ENCODE assay signal across 39 cellular contexts in the genomic region with DNA sequence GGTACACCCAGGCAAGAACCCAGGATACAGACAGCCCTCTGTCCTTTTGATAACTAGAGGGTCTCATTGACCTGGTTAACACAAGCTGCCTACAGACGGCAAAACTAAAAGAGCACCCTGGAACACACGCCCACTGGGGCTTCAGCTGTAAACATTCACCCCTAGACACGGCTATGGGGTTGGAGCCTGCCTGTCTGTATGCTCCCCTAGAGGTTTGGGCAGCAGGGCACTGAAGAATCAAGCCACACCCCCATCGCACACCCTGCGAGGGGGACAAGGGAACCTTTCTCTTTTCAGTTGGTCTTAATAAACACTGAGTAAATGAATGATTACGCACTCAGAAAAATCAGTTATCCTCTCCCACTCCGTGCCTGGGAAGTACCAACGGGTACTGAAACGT. TPM values are rescaled to one million over a fixed set of nuclear protein-coding genes. Genes with fewer than 3 reads are reported as not detected.
"Had no signal": no experiment of that assay in that cellular context is flagged by ENCODE, and none has a peak within 500 bp of the region (broad histone marks: within the 10 kb centered on the region; RNA-seq: fewer than 3 reads in every experiment).

No MANE protein-coding gene starts in this region.

- DNase-seq: Karpas-422, Kasumi-1, MG63, MM.1S, MV-4-11, NCI-H1048, NCI-H1092, NCI-H1092 treated with DMSO at 0.1 percent for 48 hours, NCI-H1105, NCI-H1105 treated with DMSO at 0.1 percent for 48 hours, NCI-H1417, NCI-H1417 treated with DMSO at 0.1 percent for 48 hours, NCI-H1436, NCI-H1436 treated with DMSO at 0.1 percent for 48 hours, NCI-H146, NCI-H1694, NCI-H1694 treated with DMSO at 0.1 percent for 48 hours, NCI-H187, NCI-H187 treated with DMSO at 0.1 percent for 48 hours, NCI-H1930, NCI-H2029, NCI-H2029 treated with DMSO at 0.1 percent for 48 hours, NCI-H2081, NCI-H2081 treated with DMSO at 0.1 percent for 48 hours, NCI-H2107, NCI-H2171, NCI-H2171 treated with DMSO at 0.1 percent for 48 hours, NCI-H2227 treated with DMSO at 0.1 percent for 48 hours, NCI-H226, NCI-H345, NCI-H446, NCI-H446 treated with DMSO at 0.1 percent for 48 hours, NCI-H510A, NCI-H510A treated with DMSO at 0.1 percent for 48 hours had no signal

- H3K27ac ChIP-seq: KMS-11 had no signal

- H3K27me3 ChIP-seq: MG63 had no signal

- H3K36me3 ChIP-seq: MG63 had no signal

- H3K4me3 ChIP-seq: MG63 had no signal

- H3K9ac ChIP-seq: KMS-11 had no signal

- H3K4me2 ChIP-seq: KMS-11 had no signal

RNA-seq across cellular contexts. Expression of a gene that starts 35.5 kb away (rescaled TPM):
- total RNA-seq: LHCN-M2, M059J, MCF 10A had no signal

RNA-seq across cellular contexts. Expression of a gene that starts 49.2 kb away (rescaled TPM):
- total RNA-seq: LHCN-M2, M059J, MCF 10A, NCI-H460 had no signal
